14 cellular contexts compared by ENCODE assay signal in the genomic region with DNA sequence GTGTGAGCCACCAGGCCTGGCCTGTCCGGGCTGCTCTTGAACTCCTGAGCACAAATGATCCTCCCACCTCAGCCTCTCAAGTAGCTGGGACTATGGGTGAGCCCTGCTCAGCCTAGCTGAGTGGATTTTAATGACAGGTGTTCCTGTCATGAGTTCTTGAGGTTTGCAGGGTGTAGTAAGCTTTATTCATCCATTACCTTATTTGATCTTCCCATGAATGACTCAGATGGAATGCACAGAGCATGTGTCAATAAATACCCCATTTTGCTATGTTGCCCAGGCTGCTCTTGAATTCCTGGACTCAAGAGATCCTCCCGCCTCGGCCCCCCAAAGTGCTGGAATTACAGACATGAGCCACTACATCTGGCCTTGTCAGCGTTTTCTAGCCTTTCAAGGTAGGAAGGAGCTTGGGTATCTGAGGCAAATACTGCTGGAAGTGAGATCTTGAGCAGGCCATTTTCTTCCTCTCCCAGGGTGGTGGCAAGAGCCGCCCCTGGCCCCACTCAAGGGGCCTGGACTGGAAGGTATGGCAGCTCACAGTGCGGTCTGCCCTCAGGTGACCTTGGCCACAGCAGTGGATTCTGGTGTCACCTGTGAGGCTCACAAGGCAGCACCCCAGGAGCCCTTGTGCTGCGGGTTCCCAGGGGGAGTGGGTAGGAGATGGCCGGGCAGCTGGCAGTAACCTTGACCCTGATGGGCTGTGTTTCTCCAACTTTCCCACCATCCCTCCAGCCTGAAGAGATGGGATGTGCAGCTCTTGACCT. TPM values are rescaled to one million over a fixed set of nuclear protein-coding genes. Genes with fewer than 3 reads are reported as not detected.
DNase-seq lines count a peak whose midpoint lies in the region; ATAC-seq, FAIRE-seq and TF ChIP-seq lines count a peak whose summit lies in the region.
"Had no signal": no experiment of that assay in that cellular context is flagged by ENCODE, and none has a peak within 500 bp of the region (broad histone marks: within the 10 kb centered on the region; RNA-seq: fewer than 3 reads in every experiment).

No MANE protein-coding gene starts in this region.

- peaks cover 45% of the 10 kb centered on the region for H3K36me3 Mint-ChIP-seq in T-helper 1 cell treated with Interleukin-12 subunit alpha and Interleukin-12 subunit beta and Interleukin-4 antibody, amounts not matched to agents 30 μg/mL and 1 μg/mL, for 36 hours (ENCODE audit: low read depth)
- no peaks in the 10 kb centered on the region for H3K36me3 Mint-ChIP-seq in astrocyte (ENCODE audit: low read depth, unreplicated experiment)

- H3K9me3 ChIP-seq in astrocyte (ENCODE audit: insufficient read depth, low read depth, low read length), result no peaks in the 10 kb centered on the region
- H3K9me3 ChIP-seq in neuronal stem cell (replicated peaks in 1 of 2; ENCODE audit: control insufficient read depth in 2 of 2, insufficient read depth in 1 of 2, low read depth in 1 of 2, low read length in 2 of 2), result peaks cover 0 to 2% of the 10 kb centered on the region in 2 donors
- H3K9me3 ChIP-seq in vagina, result no peaks in the 10 kb centered on the region
- H3K9me3 ChIP-seq: esophagus squamous epithelium, sigmoid colon had no signal

- H3K4me3 ChIP-seq in astrocyte (ENCODE audit: insufficient read depth, low read depth, low read length) (no peak overlapping the region), neuronal stem cell (ENCODE audit: low read length in 2 of 2) (no peak overlapping the region), vagina (no peak overlapping the region)
- H3K4me3 ChIP-seq: esophagus squamous epithelium, sigmoid colon had no signal

- H2BK15ac ChIP-seq in neuronal stem cell (ENCODE audit: low read length), result no peak overlapping the region

- DNase-seq in T-helper 1 cell (no peak), LHCN-M2 (ENCODE audit: low read depth) (peak; percentile 81), astrocyte (ENCODE audit: low read depth) (peak; percentile 76), neuronal stem cell (ENCODE audit: low spot score) (no peak), vagina (ENCODE audit: extremely low spot score in 2 of 2) (no peak), NCI-H1105 (lab: John Stamatoyannopoulos, UW) (no peak)
- DNase-seq: activated gamma-delta T cell, esophagus squamous epithelium, left colon, NCI-H2029, sigmoid colon had no signal

- no peak for ATAC-seq in GM18511 (IDR thresholded peaks at IDR 0.05; ENCODE audit: unreplicated experiment)
- ATAC-seq: left colon had no signal

- no peaks in the 10 kb centered on the region for H3K9me3 Mint-ChIP-seq in T-helper 1 cell treated with Interleukin-12 subunit alpha and Interleukin-12 subunit beta and Interleukin-4 antibody, amounts not matched to agents 30 μg/mL and 1 μg/mL, for 36 hours
- H3K9me3 Mint-ChIP-seq in astrocyte (ENCODE audit: unreplicated experiment), result no peaks in the 10 kb centered on the region

- H3K36me3 ChIP-seq in astrocyte (ENCODE audit: insufficient read depth, low read length) (no peaks in the 10 kb centered on the region), neuronal stem cell (replicated peaks in 1 of 2; ENCODE audit: control insufficient read depth in 2 of 2, insufficient read depth in 2 of 2, low read length in 2 of 2) (no peaks in the 10 kb centered on the region), vagina (no peaks in the 10 kb centered on the region)
- H3K36me3 ChIP-seq: esophagus squamous epithelium, sigmoid colon had no signal

- no peak overlapping the region for H2BK120ac ChIP-seq in neuronal stem cell (ENCODE audit: low read depth, low read length)

- H3K23ac ChIP-seq in neuronal stem cell (ENCODE audit: low read depth, low read length, poor library complexity), result no peak overlapping the region

- no peaks in the 10 kb centered on the region for H4K20me1 ChIP-seq in astrocyte (ENCODE audit: insufficient read depth, low read length)

- no peak overlapping the region for H2AK5ac ChIP-seq in neuronal stem cell (ENCODE audit: low read depth, low read length)

- no peak overlapping the region for H3K14ac ChIP-seq in neuronal stem cell (ENCODE audit: low read length)

- H2BK5ac ChIP-seq in neuronal stem cell (ENCODE audit: low read length), result no peak overlapping the region

- H3K27ac ChIP-seq in astrocyte (ENCODE audit: low read depth, low read length), result no peak overlapping the region
- no peak overlapping the region for H3K27ac ChIP-seq in neuronal stem cell (replicated peaks; ENCODE audit: low read length)
- no peak overlapping the region for H3K27ac ChIP-seq in vagina
- H3K27ac ChIP-seq: esophagus squamous epithelium, sigmoid colon had no signal

- peaks cover 12% of the 10 kb centered on the region for H3K4me1 ChIP-seq in astrocyte (ENCODE audit: insufficient read depth, low read length)
- no peaks in the 10 kb centered on the region for H3K4me1 ChIP-seq in neuronal stem cell (ENCODE audit: control insufficient read depth in 2 of 2, insufficient read depth in 1 of 2, low read depth in 1 of 2, low read length in 2 of 2)
- H3K4me1 ChIP-seq in vagina, result no peaks in the 10 kb centered on the region
- H3K4me1 ChIP-seq: sigmoid colon had no signal

- H3K27me3 Mint-ChIP-seq in T-helper 1 cell treated with Interleukin-12 subunit alpha and Interleukin-12 subunit beta and Interleukin-4 antibody, amounts not matched to agents 30 μg/mL and 1 μg/mL, for 36 hours (ENCODE audit: low read depth), result no peaks in the 10 kb centered on the region
- H3K27me3 Mint-ChIP-seq in astrocyte (ENCODE audit: low read depth, unreplicated experiment), result peaks cover 3% of the 10 kb centered on the region

- H3K27ac Mint-ChIP-seq in T-helper 1 cell treated with Interleukin-12 subunit alpha and Interleukin-12 subunit beta and Interleukin-4 antibody, amounts not matched to agents 30 μg/mL and 1 μg/mL, for 36 hours, result peak overlapping the region; percentile 41
- H3K27ac Mint-ChIP-seq in astrocyte (ENCODE audit: unreplicated experiment), result peak overlapping the region; percentile 24

- WGBS in neuronal stem cell (ENCODE audit: extremely low coverage in 2 of 2, insufficient read length in 2 of 2, insufficient replicate concordance in 1 of 2), 2 donors, result no CpG with 5 or more reads among the region's 8 CpGs

- FAIRE-seq in astrocyte (lab: Jason Lieb, UNC), result no peak
- FAIRE-seq: GM12892 had no signal

- H3K79me1 ChIP-seq in neuronal stem cell (ENCODE audit: low read depth, low read length), result peaks cover 1% of the 10 kb centered on the region

- no peak overlapping the region for H3K4me3 Mint-ChIP-seq in T-helper 1 cell treated with Interleukin-12 subunit alpha and Interleukin-12 subunit beta and Interleukin-4 antibody, amounts not matched to agents 30 μg/mL and 1 μg/mL, for 36 hours
- H3K4me3 Mint-ChIP-seq in astrocyte (ENCODE audit: unreplicated experiment), result no peak overlapping the region

- H2BK12ac ChIP-seq in neuronal stem cell (ENCODE audit: low read length), result no peak overlapping the region

- peaks cover 29% of the 10 kb centered on the region for H3K4me1 Mint-ChIP-seq in T-helper 1 cell treated with Interleukin-12 subunit alpha and Interleukin-12 subunit beta and Interleukin-4 antibody, amounts not matched to agents 30 μg/mL and 1 μg/mL, for 36 hours (ENCODE audit: low read depth)
- H3K4me1 Mint-ChIP-seq in astrocyte (ENCODE audit: low read depth, unreplicated experiment), result peaks cover 4% of the 10 kb centered on the region

- H4K91ac ChIP-seq in neuronal stem cell (ENCODE audit: low read depth, low read length, poor library complexity), result no peak overlapping the region

- H3K9ac ChIP-seq in astrocyte (ENCODE audit: low read length), result no peak overlapping the region
- no peak overlapping the region for H3K9ac ChIP-seq in neuronal stem cell (ENCODE audit: low read depth, low read length, poor library complexity)

- no peak for TF ChIP-seq POLR2A in vagina (IDR thresholded peaks at IDR 0.05)

- TF ChIP-seq CTCF in astrocyte (IDR thresholded peaks at IDR 0.05; ENCODE audit: insufficient read depth, low read depth, low read length) (no peak), vagina (IDR thresholded peaks at IDR 0.05) (no peak)

- H3K27me3 ChIP-seq in astrocyte (ENCODE audit: insufficient read depth, low read length) (no peaks in the 10 kb centered on the region), neuronal stem cell (ENCODE audit: control insufficient read depth in 3 of 3, insufficient read depth in 3 of 3, low read depth in 1 of 3, low read length in 3 of 3) (peaks cover 0 to 17% (median 0%) of the 10 kb centered on the region in 3 experiments), vagina (no peaks in the 10 kb centered on the region)
- H3K27me3 ChIP-seq: esophagus squamous epithelium had no signal

- H3K18ac ChIP-seq in neuronal stem cell (ENCODE audit: low read length), result peak overlapping the region; percentile 44

- intact Hi-C loops in vagina (cut with DNase I), result no loop called here

- H3K4me2 ChIP-seq in astrocyte (ENCODE audit: low read length), result peak overlapping the region; percentile 9
- H3K4me2 ChIP-seq in neuronal stem cell (ENCODE audit: insufficient read depth, low read length, poor library complexity, severe bottlenecking), result no peak overlapping the region

- H2AFZ ChIP-seq in astrocyte (ENCODE audit: low read depth, low read length), result peak overlapping the region; percentile 67
- no peak overlapping the region for H2AFZ ChIP-seq in neuronal stem cell (ENCODE audit: low read length)

- H3K79me2 ChIP-seq in astrocyte (ENCODE audit: insufficient read depth, low read length), result no peaks in the 10 kb centered on the region

- no peak overlapping the region for H4K8ac ChIP-seq in neuronal stem cell (ENCODE audit: low read depth, low read length)

- no peak overlapping the region for H3K4ac ChIP-seq in neuronal stem cell (ENCODE audit: low read length)

RNA-seq across cellular contexts. Expression of gene PIK3CD, which starts 20.0 kb away (rescaled TPM):
- total RNA-seq in LHCN-M2 (2014; rRNA removed) (18.8 and 20.6 TPM in 2 replicates), astrocyte (25.9 and 29.5 TPM in 2 replicates), vagina (13.0 TPM)
- 12.8 TPM for polyA plus RNA-seq in LHCN-M2 (2012)
- polyA plus RNA-seq in neuronal stem cell (2013, experiment 1 of 2), result 5.9 TPM
- polyA plus RNA-seq in neuronal stem cell (2013, experiment 2 of 2), result 6.2 TPM

Comparison
In these comparisons a context has a peak if more than half of its experiments do, and no peak if none do; other contexts are left out.
1. DNase-seq: peak in LHCN-M2 (single experiment) and astrocyte (single experiment); none in T-helper 1 cell (0 of 5), neuronal stem cell (single experiment), vagina (0 of 2) and NCI-H1105 (single experiment).